Comparison of ENCODE assay signal across 33 cellular contexts in genomic region chr15:93317772-93318171, GRCh38.
"Had no signal": no experiment of that assay in that cellular context is flagged by ENCODE, and none has a peak within 500 bp of the region (broad histone marks: within the 10 kb centered on the region; RNA-seq: fewer than 3 reads in every experiment).

No MANE protein-coding gene starts in this region.

- ATAC-seq: activated CD8-positive, alpha-beta T cell treated with anti-CD3 and anti-CD28 coated beads for 36 hours; activated naive CD4-positive, alpha-beta T cell treated with anti-CD3 and anti-CD28 coated beads, Interleukin-2, amount 50 U/mL, for 72 hours; activated T-cell treated with anti-CD3 and anti-CD28 coated beads, Interleukin-2, amount 50 U/mL, for 4 hours; activated T-cell treated with anti-CD3 and anti-CD28 coated beads, Interleukin-2, amount 50 U/mL, for 72 hours; activated T-helper 17 cell treated with anti-CD3 and anti-CD28 coated beads, Interleukin-2, amount 50 U/mL, for 72 hours; body of pancreas had no signal

- H3K4me1 Mint-ChIP-seq: activated B cell treated with CpG ODN at 0.5 μM for 24 hours; activated CD4-positive, alpha-beta T cell treated with anti-CD3 and anti-CD28 coated beads, Interleukin-2, amount 10 ng/mL, durations not matched to agents 24 days and 14 days; activated naive CD8-positive, alpha-beta T cell treated with anti-CD3 and anti-CD28 coated beads for 36 hours; activated T-helper 17 cell treated with anti-CD3 and anti-CD28 coated beads, Interleukin-2, amount 50 U/mL, for 72 hours had no signal

- H3K4me3 Mint-ChIP-seq: activated B cell treated with CpG ODN at 0.5 μM for 24 hours; activated CD4-positive, alpha-beta memory T cell treated with anti-CD3 and anti-CD28 coated beads for 36 hours; activated CD4-positive, alpha-beta T cell treated with anti-CD3 and anti-CD28 coated beads, Interleukin-2, amount 10 ng/mL, durations not matched to agents 24 days and 14 days; activated CD8-positive, alpha-beta T cell treated with anti-CD3 and anti-CD28 coated beads for 36 hours; activated naive CD4-positive, alpha-beta T cell treated with anti-CD3 and anti-CD28 coated beads for 36 hours; activated naive CD8-positive, alpha-beta T cell treated with anti-CD3 and anti-CD28 coated beads for 36 hours; activated T-cell treated with anti-CD3 and anti-CD28 coated beads, Interleukin-2, amount 50 U/mL, for 4 hours; activated T-cell treated with anti-CD3 and anti-CD28 coated beads, Interleukin-2, amount 50 U/mL, for 72 hours; activated T-helper 1 cell treated with anti-CD3 and anti-CD28 coated beads, Interleukin-12 subunit alpha, Interleukin-12 subunit beta, Interleukin-2, Interleukin-4 antibody, amounts not matched to agents 30 ng/mL and 10 ng/mL and 1 ng/mL, durations not matched to agents 14 hours and 24 hours and 36 hours; activated T-helper 17 cell treated with anti-CD3 and anti-CD28 coated beads, Interleukin-2, amount 50 U/mL, for 72 hours; T-helper 1 cell treated with Interleukin-12 subunit alpha and Interleukin-12 subunit beta and Interleukin-4 antibody, amounts not matched to agents 30 μg/mL and 1 μg/mL, for 36 hours; T-helper 2 cell treated with Interferon-gamma antibody and Interleukin-4, amounts not matched to agents 5 μg/mL and 100 μg/mL, for 36 hours had no signal

- H3K36me3 Mint-ChIP-seq: activated CD4-positive, alpha-beta memory T cell treated with anti-CD3 and anti-CD28 coated beads for 36 hours; activated naive CD4-positive, alpha-beta T cell treated with anti-CD3 and anti-CD28 coated beads, Interleukin-2, amount 50 U/mL, for 72 hours; activated naive CD8-positive, alpha-beta T cell treated with anti-CD3 and anti-CD28 coated beads for 36 hours had no signal

- H3K9me3 Mint-ChIP-seq: activated B cell treated with CpG ODN at 0.5 μM for 24 hours; activated CD4-positive, alpha-beta memory T cell treated with anti-CD3 and anti-CD28 coated beads for 36 hours; activated CD4-positive, alpha-beta T cell treated with anti-CD3 and anti-CD28 coated beads, Interleukin-2, amount 10 ng/mL, durations not matched to agents 24 days and 14 days; activated CD8-positive, alpha-beta T cell treated with anti-CD3 and anti-CD28 coated beads for 36 hours; activated naive CD4-positive, alpha-beta T cell treated with anti-CD3 and anti-CD28 coated beads for 36 hours; activated naive CD4-positive, alpha-beta T cell treated with anti-CD3 and anti-CD28 coated beads, Interleukin-2, amount 50 U/mL, for 72 hours; activated naive CD8-positive, alpha-beta T cell treated with anti-CD3 and anti-CD28 coated beads for 36 hours; activated T-cell treated with anti-CD3 and anti-CD28 coated beads, Interleukin-2, amount 50 U/mL, for 4 hours; activated T-cell treated with anti-CD3 and anti-CD28 coated beads, Interleukin-2, amount 50 U/mL, for 72 hours; activated T-helper 1 cell treated with anti-CD3 and anti-CD28 coated beads, Interleukin-12 subunit alpha, Interleukin-12 subunit beta, Interleukin-2, Interleukin-4 antibody, amounts not matched to agents 30 ng/mL and 10 ng/mL and 1 ng/mL, durations not matched to agents 14 hours and 24 hours and 36 hours; activated T-helper 17 cell treated with anti-CD3 and anti-CD28 coated beads, Interleukin-2, amount 50 U/mL, for 72 hours; T-helper 1 cell treated with Interleukin-12 subunit alpha and Interleukin-12 subunit beta and Interleukin-4 antibody, amounts not matched to agents 30 μg/mL and 1 μg/mL, for 36 hours; T-helper 2 cell treated with Interferon-gamma antibody and Interleukin-4, amounts not matched to agents 5 μg/mL and 100 μg/mL, for 36 hours had no signal

- H3K27me3 Mint-ChIP-seq: activated B cell treated with CpG ODN at 0.5 μM for 24 hours; activated CD4-positive, alpha-beta T cell treated with anti-CD3 and anti-CD28 coated beads, Interleukin-2, amount 10 ng/mL, durations not matched to agents 24 days and 14 days had no signal

- DNase-seq: activated B cell treated with CpG ODN at 0.5 μM for 24 hours; activated CD4-positive, alpha-beta memory T cell treated with anti-CD3 and anti-CD28 coated beads for 36 hours; activated CD4-positive, alpha-beta T cell treated with anti-CD3 and anti-CD28 coated beads for 4 hours; activated CD4-positive, alpha-beta T cell treated with anti-CD3 and anti-CD28 coated beads, Interleukin-2, amount 10 ng/mL, durations not matched to agents 24 days and 14 days; activated CD4-positive, alpha-beta T cell treated with anti-CD3 and anti-CD28 coated beads, Interleukin-2, amount 50 U/mL, for 1 hour; activated CD4-positive, alpha-beta T cell treated with anti-CD3 and anti-CD28 coated beads, Interleukin-2, amount 50 U/mL, for 4 hours; activated CD4-positive, CD25-positive, alpha-beta regulatory T cell treated with anti-CD3 and anti-CD28 coated beads, Interleukin-2, amount 50 U/mL, for 72 hours; activated CD8-positive, alpha-beta memory T cell treated with anti-CD3 and anti-CD28 coated beads, Interleukin-2, amount 50 U/mL, for 4 hours; activated CD8-positive, alpha-beta T cell treated with anti-CD3 and anti-CD28 coated beads for 36 hours; activated effector memory CD4-positive, alpha-beta T cell treated with anti-CD3 and anti-CD28 coated beads, Interleukin-2, amount 50 U/mL, for 16 hours; activated gamma-delta T cell treated with Interleukin-2 at 50 U/mL for 16 hours; activated naive CD4-positive, alpha-beta T cell; activated naive CD4-positive, alpha-beta T cell treated with anti-CD3 and anti-CD28 coated beads for 36 hours; activated naive CD4-positive, alpha-beta T cell treated with anti-CD3 and anti-CD28 coated beads, Interleukin-2, amount 50 U/mL, for 16 hours; activated naive CD8-positive, alpha-beta T cell treated with anti-CD3 and anti-CD28 coated beads for 36 hours; activated T-cell treated with anti-CD3 and anti-CD28 coated beads for 4 hours; activated T-cell treated with anti-CD3 and anti-CD28 coated beads, Interleukin-2, amount 50 U/mL, for 1 hour; activated T-cell treated with anti-CD3 and anti-CD28 coated beads, Interleukin-2, amount 50 U/mL, for 4 hours; activated T-cell treated with anti-CD3 and anti-CD28 coated beads, Interleukin-2, amount 50 U/mL, for 72 hours; adrenal gland; amniotic stem cell; aorta; body of pancreas; brain microvascular endothelial cell; central memory CD4-positive, alpha-beta T cell; T-helper 1 cell; T-helper 2 cell; T-helper 9 cell had no signal

- H3K27ac Mint-ChIP-seq: activated B cell treated with CpG ODN at 0.5 μM for 24 hours; activated CD4-positive, alpha-beta memory T cell treated with anti-CD3 and anti-CD28 coated beads for 36 hours; activated CD4-positive, alpha-beta T cell treated with anti-CD3 and anti-CD28 coated beads, Interleukin-2, amount 10 ng/mL, durations not matched to agents 24 days and 14 days; activated CD8-positive, alpha-beta T cell treated with anti-CD3 and anti-CD28 coated beads for 36 hours; activated naive CD4-positive, alpha-beta T cell treated with anti-CD3 and anti-CD28 coated beads for 36 hours; activated naive CD4-positive, alpha-beta T cell treated with anti-CD3 and anti-CD28 coated beads, Interleukin-2, amount 50 U/mL, for 72 hours; activated naive CD8-positive, alpha-beta T cell treated with anti-CD3 and anti-CD28 coated beads for 36 hours; activated T-cell treated with anti-CD3 and anti-CD28 coated beads, Interleukin-2, amount 50 U/mL, for 72 hours; activated T-helper 1 cell treated with anti-CD3 and anti-CD28 coated beads, Interleukin-12 subunit alpha, Interleukin-12 subunit beta, Interleukin-2, Interleukin-4 antibody, amounts not matched to agents 30 ng/mL and 10 ng/mL and 1 ng/mL, durations not matched to agents 14 hours and 24 hours and 36 hours; activated T-helper 17 cell treated with anti-CD3 and anti-CD28 coated beads, Interleukin-2, amount 50 U/mL, for 72 hours; T-helper 1 cell treated with Interleukin-12 subunit alpha and Interleukin-12 subunit beta and Interleukin-4 antibody, amounts not matched to agents 30 μg/mL and 1 μg/mL, for 36 hours; T-helper 2 cell treated with Interferon-gamma antibody and Interleukin-4, amounts not matched to agents 5 μg/mL and 100 μg/mL, for 36 hours had no signal
